In genomic region chr10:74425602-74426001, GRCh38 we compare ENCODE assay signal across 28 cellular contexts.
"Had no signal": no experiment of that assay in that cellular context is flagged by ENCODE, and none has a peak within 500 bp of the region (broad histone marks: within the 10 kb centered on the region; RNA-seq: fewer than 3 reads in every experiment).

No MANE protein-coding gene starts in this region.

- ATAC-seq: stimulated activated effector memory CD8-positive, alpha-beta T cell treated with anti-CD3 and anti-CD28 coated beads, Interleukin-12 subunit alpha, Interleukin-12 subunit beta, amount 100 ng/mL, for 72 hours; stimulated activated memory B cell treated with anti-CD40 and anti-IgM and Interleukin-4, amounts not matched to agents 10 μg/mL and 1 μg/mL and 100 μg/mL, for 72 hours; stimulated activated naive B cell treated with anti-CD40 and anti-IgM and Interleukin-4, amounts not matched to agents 10 μg/mL and 1 μg/mL and 100 μg/mL, for 72 hours; stimulated activated naive CD8-positive, alpha-beta T cell treated with anti-CD3 and anti-CD28 coated beads, Interleukin-15, amount 100 ng/mL, for 72 hours; stimulated activated naive CD8-positive, alpha-beta T cell treated with anti-CD3 and anti-CD28 coated beads, Interleukin-15, Interleukin-2, amounts not matched to agents 100 U/mL and 50 U/mL, for 24 hours; upper lobe of right lung had no signal

- H3K27ac ChIP-seq: stomach, suprapubic skin, testis, thoracic aorta, thyroid gland, tibial artery, tibial nerve, transverse colon, upper lobe of left lung, upper lobe of right lung, uterus, vagina had no signal

- DNase-seq: stimulated activated CD4-positive, alpha-beta T cell treated with anti-CD3 and anti-CD28 coated beads, Interleukin-2, amount 100 ng/mL, for 48 hours; stimulated activated CD4-positive, alpha-beta T cell treated with anti-CD3 and anti-CD28 coated beads, Interleukin-4, amount 100 ng/mL, for 1 hour; stimulated activated CD4-positive, alpha-beta T cell treated with anti-CD3 and anti-CD28 coated beads, Interleukin-4, amount 100 ng/mL, for 24 hours; stimulated activated CD4-positive, alpha-beta T cell treated with anti-CD3 and anti-CD28 coated beads, Interleukin-4, amount 100 ng/mL, for 4 hours; stimulated activated CD8-positive, alpha-beta memory T cell treated with anti-CD3 and anti-CD28 coated beads, Interleukin-4, amount 100 ng/mL, for 48 hours; stimulated activated naive B cell treated with anti-CD40 and anti-IgM and Interleukin-4, amounts not matched to agents 10 μg/mL and 1 μg/mL and 100 μg/mL, for 72 hours; stimulated activated naive CD4-positive, alpha-beta T cell; stimulated activated naive CD4-positive, alpha-beta T cell treated with Interleukin-2 at 50 U/mL for 16 hours; stimulated activated naive CD8-positive, alpha-beta T cell treated with anti-CD3 and anti-CD28 coated beads, Interleukin-15, amount 100 ng/mL, for 72 hours; stimulated activated naive CD8-positive, alpha-beta T cell treated with anti-CD3 and anti-CD28 coated beads, Interleukin-15, Interleukin-2, amounts not matched to agents 100 U/mL and 50 U/mL, for 24 hours; stomach; substantia nigra; testis; thyroid gland; tibial artery; transverse colon; upper lobe of left lung; upper lobe of right lung; uterus had no signal

- H3K27me3 Mint-ChIP-seq: stimulated activated memory B cell treated with anti-CD40 and anti-IgM and Interleukin-4, amounts not matched to agents 10 μg/mL and 1 μg/mL and 100 μg/mL, for 72 hours; stimulated activated naive B cell treated with anti-CD40 and anti-IgM and Interleukin-4, amounts not matched to agents 10 μg/mL and 1 μg/mL and 100 μg/mL, for 72 hours; stimulated activated naive CD8-positive, alpha-beta T cell treated with anti-CD3 and anti-CD28 coated beads, Interleukin-15, amount 100 ng/mL, for 72 hours; stimulated activated naive CD8-positive, alpha-beta T cell treated with anti-CD3 and anti-CD28 coated beads, Interleukin-15, Interleukin-2, amounts not matched to agents 100 ng/mL and 50 ng/mL, for 24 hours; type B pancreatic cell had no signal

- H3K36me3 ChIP-seq: stomach, suprapubic skin, thoracic aorta, thyroid gland, tibial artery, tibial nerve, transverse colon, upper lobe of left lung, upper lobe of right lung, uterus, vagina had no signal

- H3K27ac Mint-ChIP-seq: stimulated activated effector memory CD8-positive, alpha-beta T cell treated with anti-CD3 and anti-CD28 coated beads, Interleukin-12 subunit alpha, Interleukin-12 subunit beta, amount 100 ng/mL, for 72 hours; stimulated activated memory B cell treated with anti-CD40 and anti-IgM and Interleukin-4, amounts not matched to agents 10 μg/mL and 1 μg/mL and 100 μg/mL, for 72 hours; stimulated activated naive B cell treated with anti-CD40 and anti-IgM and Interleukin-4, amounts not matched to agents 10 μg/mL and 1 μg/mL and 100 μg/mL, for 72 hours; stimulated activated naive CD8-positive, alpha-beta T cell treated with anti-CD3 and anti-CD28 coated beads, Interleukin-15, Interleukin-2, amounts not matched to agents 100 ng/mL and 50 ng/mL, for 24 hours; type B pancreatic cell had no signal

- H3K4me3 Mint-ChIP-seq: stimulated activated effector memory CD8-positive, alpha-beta T cell treated with anti-CD3 and anti-CD28 coated beads, Interleukin-12 subunit alpha, Interleukin-12 subunit beta, amount 100 ng/mL, for 72 hours; stimulated activated memory B cell treated with anti-CD40 and anti-IgM and Interleukin-4, amounts not matched to agents 10 μg/mL and 1 μg/mL and 100 μg/mL, for 72 hours; stimulated activated naive B cell treated with anti-CD40 and anti-IgM and Interleukin-4, amounts not matched to agents 10 μg/mL and 1 μg/mL and 100 μg/mL, for 72 hours; stimulated activated naive CD8-positive, alpha-beta T cell treated with anti-CD3 and anti-CD28 coated beads, Interleukin-15, amount 100 ng/mL, for 72 hours; stimulated activated naive CD8-positive, alpha-beta T cell treated with anti-CD3 and anti-CD28 coated beads, Interleukin-15, Interleukin-2, amounts not matched to agents 100 ng/mL and 50 ng/mL, for 24 hours; type B pancreatic cell had no signal

- H3K9me3 Mint-ChIP-seq: stimulated activated effector memory CD8-positive, alpha-beta T cell treated with anti-CD3 and anti-CD28 coated beads, Interleukin-12 subunit alpha, Interleukin-12 subunit beta, amount 100 ng/mL, for 72 hours; stimulated activated naive CD8-positive, alpha-beta T cell treated with anti-CD3 and anti-CD28 coated beads, Interleukin-15, Interleukin-2, amounts not matched to agents 100 ng/mL and 50 ng/mL, for 24 hours had no signal

- H3K36me3 Mint-ChIP-seq: stimulated activated effector memory CD8-positive, alpha-beta T cell treated with anti-CD3 and anti-CD28 coated beads, Interleukin-12 subunit alpha, Interleukin-12 subunit beta, amount 100 ng/mL, for 72 hours had no signal

- H3K4me1 ChIP-seq: stomach, suprapubic skin, testis, thyroid gland, tibial artery, tibial nerve, transverse colon, upper lobe of left lung, upper lobe of right lung, uterus, vagina had no signal

- H3K27me3 ChIP-seq: stomach, suprapubic skin, testis, thyroid gland, tibial artery, tibial nerve, transverse colon, upper lobe of left lung, upper lobe of right lung, uterus, vagina had no signal

- FAIRE-seq: urothelium cell line had no signal

- H3K4me1 Mint-ChIP-seq: stimulated activated effector memory CD8-positive, alpha-beta T cell treated with anti-CD3 and anti-CD28 coated beads, Interleukin-12 subunit alpha, Interleukin-12 subunit beta, amount 100 ng/mL, for 72 hours; stimulated activated memory B cell treated with anti-CD40 and anti-IgM and Interleukin-4, amounts not matched to agents 10 μg/mL and 1 μg/mL and 100 μg/mL, for 72 hours; stimulated activated naive CD8-positive, alpha-beta T cell treated with anti-CD3 and anti-CD28 coated beads, Interleukin-15, amount 100 ng/mL, for 72 hours had no signal

- H3K4me3 ChIP-seq: stomach, suprapubic skin, testis, thoracic aorta, thyroid gland, tibial artery, tibial nerve, transverse colon, upper lobe of left lung, upper lobe of right lung, uterus, vagina had no signal

- H3K9me3 ChIP-seq: stomach, suprapubic skin, testis, thoracic aorta, thyroid gland, tibial artery, tibial nerve, transverse colon, upper lobe of left lung, upper lobe of right lung, uterus, vagina had no signal
